8 cellular contexts compared by ENCODE assay signal in the genomic region with DNA sequence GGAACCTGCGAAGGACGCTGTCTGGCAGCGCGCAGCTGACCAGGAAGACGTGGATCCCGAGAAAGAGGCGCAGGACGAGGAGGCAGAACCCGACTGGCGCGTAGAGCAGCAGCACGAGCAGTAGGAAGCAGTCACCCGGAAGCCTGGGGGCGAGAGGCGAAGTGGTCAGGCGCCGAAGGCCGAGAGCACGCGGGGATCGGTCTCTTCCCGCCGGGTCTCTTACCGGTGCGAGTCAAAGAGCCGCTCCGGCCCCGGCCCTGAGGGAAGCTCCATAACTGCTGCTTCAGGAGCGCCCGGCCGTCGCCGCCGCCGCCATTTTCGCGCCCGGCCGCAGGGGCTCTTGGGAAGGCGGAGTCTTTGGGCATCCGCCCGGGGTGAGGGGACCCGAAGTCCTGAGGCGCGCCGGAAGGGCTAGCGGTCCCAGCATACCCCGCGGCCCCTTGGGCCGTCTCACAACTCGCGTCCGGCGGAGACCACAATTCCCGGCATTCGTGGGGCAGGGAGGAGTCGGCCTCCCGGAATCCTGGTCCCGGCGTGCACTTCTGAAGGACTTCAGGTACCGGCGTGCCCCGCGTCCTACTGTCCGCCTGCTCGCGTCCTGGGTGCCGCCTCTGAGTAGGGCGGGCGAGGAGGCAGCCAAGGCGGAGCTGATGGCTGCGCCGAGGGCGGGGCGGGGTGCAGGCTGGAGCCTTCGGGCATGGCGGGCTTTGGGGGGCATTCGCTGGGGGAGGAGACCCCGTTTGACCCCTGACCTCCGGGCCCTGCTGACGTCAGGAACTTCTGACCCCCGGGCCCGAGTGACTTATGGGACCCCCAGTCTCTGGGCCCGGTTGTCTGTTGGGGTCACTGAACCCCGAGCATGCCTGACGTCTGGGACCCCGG. TPM values are rescaled to one million over a fixed set of nuclear protein-coding genes. Genes with fewer than 3 reads are reported as not detected.
A peak's percentile ranks its signal among the peaks of the same experiment; 100 is the strongest.
DNase-seq lines count a peak whose midpoint lies in the region; ATAC-seq, FAIRE-seq and TF ChIP-seq lines count a peak whose summit lies in the region.

Gene AUP1, minus strand, starts transcription at position 350 of the 882 bp plus-strand sequence. Its CDS starts 77 bp downstream, at position 273.
Gene HTRA2, plus strand, starts transcription at position 577 of the 882 bp plus-strand sequence. Its CDS starts 74 bp downstream, at position 651.

- peaks cover 23 to 24% of the 10 kb centered on the region in 2 donors for H3K36me3 Mint-ChIP-seq in activated T-cell treated with anti-CD3 and anti-CD28 coated beads, Interleukin-2, amount 50 U/mL, for 72 hours (ENCODE audit: insufficient read depth in 2 of 2)

- WGBS in esophagus muscularis mucosa = 1% methylated on average over 36 of the region's 87 CpGs

- peaks cover 24 to 42% (median 33%) of the 10 kb centered on the region in 4 donors for H3K4me1 ChIP-seq in esophagus muscularis mucosa

- intact Hi-C loops in esophagus muscularis mucosa (cut with DNase I) = loop anchor here (1.0 to 5.0 kb wide), 4 partner anchors 25 to 58 kb away; partner anchors contain the start of gene DOK1

- H3K27me3 ChIP-seq in esophagus muscularis mucosa = no peaks in the 10 kb centered on the region

- peak; percentile 76 for ATAC-seq in GM21737 (IDR thresholded peaks at IDR 0.05; ENCODE audit: unreplicated experiment)
- peak; percentile 83 to 86 for ATAC-seq in activated T-cell treated with anti-CD3 and anti-CD28 coated beads, Interleukin-2, amount 50 U/mL, for 72 hours (replicated peaks in 1 of 2)

- TF ChIP-seq POLR2A in esophagus muscularis mucosa (IDR thresholded peaks at IDR 0.05; ENCODE audit: low read depth) = peak; percentile 53

- TF ChIP-seq CTCF in esophagus muscularis mucosa (IDR thresholded peaks at IDR 0.05) = peak in 1 of 3 experiments; percentile 20

- peak within 1 kb of the TSS; percentile 91 for H3K27ac ChIP-seq in KOPT-K1 (ENCODE audit: low read depth, low read length, poor library complexity, severe bottlenecking)
- H3K27ac ChIP-seq in esophagus muscularis mucosa (replicated peaks in 1 of 4) = peak within 1 kb of the TSS; percentile 83 to 89 (median 87)

- H3K27ac Mint-ChIP-seq in activated T-cell treated with anti-CD3 and anti-CD28 coated beads, Interleukin-2, amount 50 U/mL, for 72 hours = peak within 1 kb of the TSS; percentile 94

- H3K27me3 Mint-ChIP-seq in activated T-cell treated with anti-CD3 and anti-CD28 coated beads, Interleukin-2, amount 50 U/mL, for 72 hours (ENCODE audit: low read depth) = no peaks in the 10 kb centered on the region

- H3K4me1 Mint-ChIP-seq in activated T-cell treated with anti-CD3 and anti-CD28 coated beads, Interleukin-2, amount 50 U/mL, for 72 hours (ENCODE audit: low read depth) = peaks cover 38% of the 10 kb centered on the region

- peak within 1 kb of the TSS; percentile 98 to 99 for H3K4me3 Mint-ChIP-seq in activated T-cell treated with anti-CD3 and anti-CD28 coated beads, Interleukin-2, amount 50 U/mL, for 72 hours

- TF ChIP-seq EP300 in esophagus muscularis mucosa (IDR thresholded peaks at IDR 0.05) = no peak

- H3K9me3 ChIP-seq in KOPT-K1 (ENCODE audit: insufficient read depth, low read length, poor library complexity, severe bottlenecking) (no peaks in the 10 kb centered on the region), esophagus muscularis mucosa (no peaks in the 10 kb centered on the region)

- FAIRE-seq in RCC 7860 (lab: Jason Lieb, UNC) = peak; percentile 87

- DNase-seq in DMS53 treated with DMSO at 0.1 percent for 48 hours (lab: John Stamatoyannopoulos, UW; ENCODE audit: unreplicated experiment) (peak; percentile 98), RCC 7860 (ENCODE audit: low spot score) (peak; percentile 96), esophagus muscularis mucosa (ENCODE audit: extremely low spot score) (peak; percentile 99), myocyte (ENCODE audit: low read depth) (peak; percentile 100)
- peak; percentile 90 to 93 for DNase-seq in activated T-cell treated with anti-CD3 and anti-CD28 coated beads, Interleukin-2, amount 50 U/mL, for 72 hours
- peak; percentile 95 to 96 for DNase-seq in stimulated activated CD8-positive, alpha-beta memory T cell treated with anti-CD3 and anti-CD28 coated beads, Interleukin-7, amount 100 ng/mL, for 48 hours (ENCODE audit: extremely low read depth in 1 of 2, low read depth in 1 of 2)

- H3K36me3 ChIP-seq in KOPT-K1 (ENCODE audit: insufficient read depth, low read length) = peaks cover 65% of the 10 kb centered on the region
- peaks cover 30 to 58% (median 49%) of the 10 kb centered on the region in 4 donors for H3K36me3 ChIP-seq in esophagus muscularis mucosa

- peaks cover 0 to 3% of the 10 kb centered on the region in 2 donors for H3K9me3 Mint-ChIP-seq in activated T-cell treated with anti-CD3 and anti-CD28 coated beads, Interleukin-2, amount 50 U/mL, for 72 hours

- peak within 1 kb of the TSS; percentile 62 to 92 (median 86) for H3K4me3 ChIP-seq in esophagus muscularis mucosa

RNA-seq across cellular contexts. Expression of gene AUP1, which starts in this region (rescaled TPM):
- total RNA-seq in activated T-cell treated with anti-CD3 and anti-CD28 coated beads, Interleukin-2, amount 50 U/mL, for 72 hours = 100 to 1,000 TPM; 128 to 136 TPM
- total RNA-seq in esophagus muscularis mucosa (10 to 100 TPM; 83.6 to 95.1 (median 89.6) TPM), myocyte (111 and 125 TPM in 2 replicates)
- 117 TPM for polyA plus RNA-seq in myocyte (2012)

RNA-seq across cellular contexts. Expression of gene HTRA2, which starts in this region (rescaled TPM):
- total RNA-seq in activated T-cell treated with anti-CD3 and anti-CD28 coated beads, Interleukin-2, amount 50 U/mL, for 72 hours = 10 to 100 TPM; 74.3 to 84.9 TPM
- total RNA-seq in esophagus muscularis mucosa (10 to 100 TPM; 29.7 to 37.9 (median 31.9) TPM), myocyte (33.8 and 41.9 TPM in 2 replicates)
- 51.8 TPM for polyA plus RNA-seq in myocyte (2012)

Comparison
In these comparisons a context has a peak if more than half of its experiments do, and no peak if none do; other contexts are left out.
1. Peak in every context shown above with its lines: DNase-seq, ATAC-seq, H3K4me3 ChIP-seq and H3K27ac ChIP-seq.